Comparison of ENCODE assay signal across 1 cellular context in genomic region chr15:63407612-63408011, GRCh38.
TF ChIP-seq lines count a peak whose summit lies in the region.

No MANE protein-coding gene starts in this region.

TF ChIP-seq in HEK293, 187 proteins besides CTCF, POLR2A, EP300 and RAD21 (continued from another document and continues in another):
- no peak for TF ChIP-seq PBX3 (CRISPR knock-in tag; IDR thresholded peaks at IDR 0.05)
- no peak for TF ChIP-seq ZNF747 (tag by site-specific recombination; IDR thresholded peaks at IDR 0.05)
- no peak for TF ChIP-seq ZNF354C (tag by site-specific recombination; IDR thresholded peaks at IDR 0.05; ENCODE audit: borderline replicate concordance, low read depth)
- TF ChIP-seq ZNF76 (tag by site-specific recombination; IDR thresholded peaks at IDR 0.05; ENCODE audit: borderline replicate concordance, low read depth) = peak; percentile 47; the same call in 1 of the 2 replicates
- TF ChIP-seq SCRT1 (tag by site-specific recombination; IDR thresholded peaks at IDR 0.05; ENCODE audit: borderline replicate concordance) = no peak
- no peak for TF ChIP-seq ZNF548 (tag by site-specific recombination; IDR thresholded peaks at IDR 0.05)
- peak; percentile 44; the same call in 1 of the 2 replicates for TF ChIP-seq ZBTB44 (tag by site-specific recombination; IDR thresholded peaks at IDR 0.05)
- no peak for TF ChIP-seq ZNF138 (tag by site-specific recombination; IDR thresholded peaks at IDR 0.05; ENCODE audit: borderline replicate concordance)
- peak; percentile 54 for TF ChIP-seq BCL6B (tag by site-specific recombination; IDR thresholded peaks at IDR 0.05)
- TF ChIP-seq SETDB1 (IDR thresholded peaks at IDR 0.05; ENCODE audit: insufficient read length, low read length) = no peak
- no peak for TF ChIP-seq EGR2 (tag by site-specific recombination; IDR thresholded peaks at IDR 0.05; ENCODE audit: low read depth)
- TF ChIP-seq ZNF174 (tag by site-specific recombination; IDR thresholded peaks at IDR 0.05) = no peak
- TF ChIP-seq PRDM1 (tag by site-specific recombination; IDR thresholded peaks at IDR 0.05) = no peak
- 0 out of 2 replicates have a peak, but pooled peaks have one; percentile 65 for TF ChIP-seq ZNF324 (tag by site-specific recombination; IDR thresholded peaks at IDR 0.05)
- no peak for TF ChIP-seq ZNF585B (tag by site-specific recombination; IDR thresholded peaks at IDR 0.05)
- peak; percentile 78 for TF ChIP-seq ZNF580 (tag by site-specific recombination; IDR thresholded peaks at IDR 0.05)
- TF ChIP-seq ZNF416 (tag by site-specific recombination; IDR thresholded peaks at IDR 0.05) = no peak
- TF ChIP-seq ZNF335 (tag by site-specific recombination; conservative IDR thresholded peaks at IDR 0.05) = no peak
- peak; percentile 38; the same call in 1 of the 2 replicates for TF ChIP-seq ZNF513 (tag by site-specific recombination; IDR thresholded peaks at IDR 0.05)
- TF ChIP-seq MEIS1 (CRISPR knock-in tag; IDR thresholded peaks at IDR 0.05; ENCODE audit: borderline replicate concordance) = no peak
- no peak for TF ChIP-seq YY1 (tag by site-specific recombination; IDR thresholded peaks at IDR 0.05)
- no peak for TF ChIP-seq ZNF777 (tag by site-specific recombination; IDR thresholded peaks at IDR 0.05; ENCODE audit: borderline replicate concordance)
- TF ChIP-seq ZIC2 (tag by site-specific recombination; IDR thresholded peaks at IDR 0.05) = peak; percentile 42; the same call in 1 of the 2 replicates
- no peak for TF ChIP-seq TCF7L2 (IDR thresholded peaks at IDR 0.05; ENCODE audit: borderline replicate concordance, low read depth, low read length)
- TF ChIP-seq ZNF423 (tag by site-specific recombination; IDR thresholded peaks at IDR 0.05) = peak; percentile 49; the same call in 1 of the 2 replicates
- TF ChIP-seq OVOL3 (tag by site-specific recombination; IDR thresholded peaks at IDR 0.05) = peak; percentile 56; the same call in 1 of the 2 replicates
- peak; percentile 28; the same call in 1 of the 2 replicates for TF ChIP-seq ZBTB8A (tag by site-specific recombination; IDR thresholded peaks at IDR 0.05)
- peak; percentile 86 for TF ChIP-seq ZBTB48 (tag by site-specific recombination; IDR thresholded peaks at IDR 0.05)
- no peak for TF ChIP-seq RBAK (tag by site-specific recombination; IDR thresholded peaks at IDR 0.05)
- no peak for TF ChIP-seq ZBTB20 (tag by site-specific recombination; IDR thresholded peaks at IDR 0.05)
- TF ChIP-seq ZNF623 (tag by site-specific recombination; IDR thresholded peaks at IDR 0.05) = 0 out of 2 replicates have a peak, but pooled peaks have one; percentile 15
- no peak for TF ChIP-seq ZNF776 (tag by site-specific recombination; IDR thresholded peaks at IDR 0.05; ENCODE audit: borderline replicate concordance)
- TF ChIP-seq ZNF660 (tag by site-specific recombination; IDR thresholded peaks at IDR 0.05) = no peak
- no peak for TF ChIP-seq ZNF658 (tag by site-specific recombination; IDR thresholded peaks at IDR 0.05)
- TF ChIP-seq ZNF837 (tag by site-specific recombination; IDR thresholded peaks at IDR 0.05) = no peak
- TF ChIP-seq WT1 (tag by site-specific recombination; IDR thresholded peaks at IDR 0.05) = peak; percentile 87
- TF ChIP-seq ZNF596 (tag by site-specific recombination; IDR thresholded peaks at IDR 0.05) = peak; percentile 61; the same call in 1 of the 2 replicates
- TF ChIP-seq ZNF785 (tag by site-specific recombination; IDR thresholded peaks at IDR 0.05) = no peak
- no peak for TF ChIP-seq ZBTB1 (tag by site-specific recombination; IDR thresholded peaks at IDR 0.05)
- no peak for TF ChIP-seq ZNF792 (tag by site-specific recombination; IDR thresholded peaks at IDR 0.05)
- TF ChIP-seq ZNF223 (tag by site-specific recombination; IDR thresholded peaks at IDR 0.05) = no peak
- no peak for TF ChIP-seq ZNF132 (tag by site-specific recombination; IDR thresholded peaks at IDR 0.05; ENCODE audit: borderline replicate concordance)
- TF ChIP-seq ZNF488 (tag by site-specific recombination; IDR thresholded peaks at IDR 0.05) = no peak
- no peak for TF ChIP-seq KLF17 (tag by site-specific recombination; IDR thresholded peaks at IDR 0.05)
- peak; percentile 77 for TF ChIP-seq PRDM4 (tag by site-specific recombination; IDR thresholded peaks at IDR 0.05)
- no peak; the same call in 1 of the 2 replicates for TF ChIP-seq ZNF10 (tag by site-specific recombination; IDR thresholded peaks at IDR 0.05)
- no peak for TF ChIP-seq ZNF626 (tag by site-specific recombination; IDR thresholded peaks at IDR 0.05)
- no peak for TF ChIP-seq ZNF558 (tag by site-specific recombination; IDR thresholded peaks at IDR 0.05)
- no peak for TF ChIP-seq ZNF473 (tag by site-specific recombination; IDR thresholded peaks at IDR 0.05)
- no peak for TF ChIP-seq ZNF146 (tag by site-specific recombination; IDR thresholded peaks at IDR 0.05)
- TF ChIP-seq ZNF18 (tag by site-specific recombination; IDR thresholded peaks at IDR 0.05) = peak; percentile 56; the same call in 1 of the 2 replicates
- peak; percentile 75 for TF ChIP-seq ZNF610 (tag by site-specific recombination; IDR thresholded peaks at IDR 0.05; ENCODE audit: borderline replicate concordance)
- no peak for TF ChIP-seq MYNN (tag by site-specific recombination; IDR thresholded peaks at IDR 0.05; ENCODE audit: borderline replicate concordance)
- TF ChIP-seq ZNF561 (tag by site-specific recombination; IDR thresholded peaks at IDR 0.05; ENCODE audit: borderline replicate concordance) = 0 out of 2 replicates have a peak, but pooled peaks have one; percentile 62
- no peak for TF ChIP-seq ZBTB26 (tag by site-specific recombination; optimal IDR thresholded peaks at IDR 0.05)
- no peak for TF ChIP-seq ZNF133 (tag by site-specific recombination; IDR thresholded peaks at IDR 0.05)
- TF ChIP-seq ZNF23 (tag by site-specific recombination; IDR thresholded peaks at IDR 0.05; ENCODE audit: borderline replicate concordance) = no peak
- peak; percentile 47; the same call in 1 of the 2 replicates for TF ChIP-seq ZNF639 (tag by site-specific recombination; IDR thresholded peaks at IDR 0.05)
- TF ChIP-seq ZNF555 (tag by site-specific recombination; conservative IDR thresholded peaks at IDR 0.05) = no peak
